In genomic region chrX:55342533-55343501, GRCh38 we compare ENCODE assay signal across 8 cellular contexts.
DNase-seq lines count a peak whose midpoint lies in the region; ATAC-seq and TF ChIP-seq lines count a peak whose summit lies in the region.

No MANE protein-coding gene starts in this region.

- TF ChIP-seq POLR2A in HCT116 (IDR thresholded peaks at IDR 0.05; ENCODE audit: borderline replicate concordance, extremely low read depth, insufficient read depth, insufficient read length), result no peak

- DNase-seq in A172 (ENCODE audit: low spot score), result peak; percentile 1
- DNase-seq in HCT116 (ENCODE audit: low read depth, low spot score), result no peak
- peak; percentile 45 for DNase-seq in NCI-H1105 treated with DMSO at 0.1 percent for 48 hours (lab: John Stamatoyannopoulos, UW)
- peak; percentile 56 for DNase-seq in activated CD4-positive, alpha-beta memory T cell treated with anti-CD3 and anti-CD28 coated beads for 36 hours
- DNase-seq in foreskin keratinocyte, result peak; percentile 40 to 76
- peak; percentile 2 to 15 for DNase-seq in stimulated activated CD4-positive, alpha-beta T cell treated with anti-CD3 and anti-CD28 coated beads, Interleukin-1b, Interleukin-23, amount 100 ng/mL, for 4 hours (ENCODE audit: low read depth in 2 of 2)
- DNase-seq in NCI-H1694 treated with DMSO at 0.1 percent for 48 hours (lab: John Stamatoyannopoulos, UW), result no peak

- intact Hi-C loops in HCT116 (cut with micrococcal nuclease), result loop anchor here (1.0 kb wide), 1 partner anchor 208 kb away; no protein-coding TSS in a partner anchor
- intact Hi-C loops in activated CD4-positive, alpha-beta memory T cell treated with anti-CD3 and anti-CD28 coated beads for 36 hours (cut with micrococcal nuclease), result loop anchor here (5.0 kb wide), 1 partner anchor 206 kb away; no protein-coding TSS in a partner anchor

- TF ChIP-seq RAD21 in HCT116 (IDR thresholded peaks at IDR 0.05; ENCODE audit: low read depth), result peak; percentile 32; the same call in 1 of the 2 replicates

- H3K4me1 ChIP-seq in ES-I3 (ENCODE audit: insufficient read depth, low read length), result 0 out of 2 replicates have a peak, but pooled peaks cover 6% of the 10 kb centered on the region
- no peaks in the 10 kb centered on the region for H3K4me1 ChIP-seq in HCT116 (ENCODE audit: control insufficient read depth in 1 of 2, insufficient read depth in 2 of 2, low read length in 2 of 2)
- no peaks in the 10 kb centered on the region for H3K4me1 ChIP-seq in foreskin keratinocyte

- H3K27me3 Mint-ChIP-seq in activated CD4-positive, alpha-beta memory T cell treated with anti-CD3 and anti-CD28 coated beads for 36 hours, result no peaks in the 10 kb centered on the region

- H3K9me2 ChIP-seq in HCT116 (ENCODE audit: insufficient read depth), result no peaks in the 10 kb centered on the region

- peak; percentile 65; the same call in 1 of the 2 replicates for ATAC-seq in HCT116
- ATAC-seq in foreskin keratinocyte, result peak; percentile 86

- H3K4me3 Mint-ChIP-seq in activated CD4-positive, alpha-beta memory T cell treated with anti-CD3 and anti-CD28 coated beads for 36 hours, result no peak overlapping the region

- no peak overlapping the region for H3K4me2 ChIP-seq in HCT116 (ENCODE audit: low read length)

- RAD21 ChIA-PET in HCT116 (lab: Charles Lee; ENCODE audit: low non-redundant PET in 1 of 2, low total read pairs in 2 of 2, uncharacterized antibody in 2 of 2, unreplicated experiment in 2 of 2), result no interaction called here

- peaks cover 17% of the 10 kb centered on the region for H3K4me1 Mint-ChIP-seq in activated CD4-positive, alpha-beta memory T cell treated with anti-CD3 and anti-CD28 coated beads for 36 hours (ENCODE audit: low read depth)

- TF ChIP-seq CTCF in HCT116 (IDR thresholded peaks at IDR 0.05 in 2 of 3, conservative IDR thresholded peaks at IDR 0.05 in 1 of 3; ENCODE audit: borderline replicate concordance in 1 of 3, insufficient read depth in 1 of 3, low read depth in 2 of 3, low read length in 2 of 3) (peak in 2 of 3 experiments; percentile 54 to 56; a peak in 4 of 6 replicates), foreskin keratinocyte (conservative IDR thresholded peaks at IDR 0.05) (peak; percentile 61)

- H3K36me3 ChIP-seq in ES-I3 (ENCODE audit: insufficient read depth, low read length) (no peaks in the 10 kb centered on the region), HCT116 (ENCODE audit: control insufficient read depth in 1 of 2, insufficient read depth in 2 of 2, low read length in 2 of 2) (no peaks in the 10 kb centered on the region)

- CTCF ChIA-PET in HCT116 (lab: Charles Lee), result no interaction called here
- CTCF ChIA-PET in activated CD4-positive, alpha-beta memory T cell treated with anti-CD3 and anti-CD28 coated beads for 36 hours (lab: Charles Lee), result interaction anchor here (0.6 to 1.3 kb wide), 5 partner anchors 10 to 1213 kb away, joined by 3 to 5 read pairs (median 3); no protein-coding TSS in a partner anchor

- H3K27me3 ChIP-seq in HCT116 (ENCODE audit: insufficient read depth, low read length), result no peaks in the 10 kb centered on the region
- H3K27me3 ChIP-seq in foreskin keratinocyte, result no peaks in the 10 kb centered on the region

- H3K9ac ChIP-seq in ES-I3 (ENCODE audit: low read depth, low read length) (peak overlapping the region; percentile 21; the same call in 1 of the 2 replicates), HCT116 (ENCODE audit: low read length) (no peak overlapping the region)

- no peak overlapping the region for H3K4me3 ChIP-seq in HCT116 (replicated peaks in 1 of 2; ENCODE audit: low read depth in 1 of 2, low read length in 2 of 2)

- no peaks in the 10 kb centered on the region for H3K36me3 Mint-ChIP-seq in activated CD4-positive, alpha-beta memory T cell treated with anti-CD3 and anti-CD28 coated beads for 36 hours

- H2AFZ ChIP-seq in HCT116 (ENCODE audit: low read depth, low read length, poor library complexity, severe bottlenecking), result no peak overlapping the region

- BruUV-seq in HCT116 (replicated peaks; lab: Mats Ljungman, UMichigan), result no TSS peak

- H3K9me3 ChIP-seq in ES-I3 (ENCODE audit: control insufficient read depth, insufficient read depth, low read length) (no peaks in the 10 kb centered on the region), HCT116 (ENCODE audit: control insufficient read depth in 1 of 2, insufficient read depth in 1 of 2, low read depth in 1 of 2, low read length in 2 of 2) (no peaks in the 10 kb centered on the region)

- no peaks in the 10 kb centered on the region for H4K20me1 ChIP-seq in HCT116 (ENCODE audit: insufficient read depth)

- H3K27ac ChIP-seq in HCT116 (ENCODE audit: low read depth, low read length) (no peak overlapping the region), foreskin keratinocyte (no peak overlapping the region)

- H3K79me2 ChIP-seq in HCT116 (ENCODE audit: insufficient read depth, low read length), result no peaks in the 10 kb centered on the region

- no peak overlapping the region for H3K27ac Mint-ChIP-seq in activated CD4-positive, alpha-beta memory T cell treated with anti-CD3 and anti-CD28 coated beads for 36 hours

- H3K9me3 Mint-ChIP-seq in activated CD4-positive, alpha-beta memory T cell treated with anti-CD3 and anti-CD28 coated beads for 36 hours, result no peaks in the 10 kb centered on the region

- POLR2A ChIA-PET in HCT116 (lab: Charles Lee), result no interaction called here
- POLR2A ChIA-PET in activated CD4-positive, alpha-beta memory T cell treated with anti-CD3 and anti-CD28 coated beads for 36 hours (lab: Charles Lee), result no interaction called here

TF ChIP-seq in HCT116, 20 proteins besides CTCF, POLR2A, EP300 and RAD21:
- TF ChIP-seq ELF1 (IDR thresholded peaks at IDR 0.05; ENCODE audit: borderline replicate concordance, low read depth) (no peak), ZNF274 (IDR thresholded peaks at IDR 0.05; ENCODE audit: low read depth, low read length) (no peak), SIN3A (IDR thresholded peaks at IDR 0.05; ENCODE audit: low read depth) (no peak), EZH2 (IDR thresholded peaks at IDR 0.05) (no peak), EGR1 (IDR thresholded peaks at IDR 0.05; ENCODE audit: low read depth) (no peak), ZBTB33 (IDR thresholded peaks at IDR 0.05; ENCODE audit: extremely low read depth, insufficient replicate concordance, low read length) (no peak), MAX (IDR thresholded peaks at IDR 0.05) (no peak), ZFX (IDR thresholded peaks at IDR 0.05) (no peak), FOSL1 (IDR thresholded peaks at IDR 0.05; ENCODE audit: low read depth) (no peak), SP1 (IDR thresholded peaks at IDR 0.05; ENCODE audit: low read depth) (no peak), EZH2phosphoT487 (IDR thresholded peaks at IDR 0.05; ENCODE audit: borderline replicate concordance) (no peak), SRF (IDR thresholded peaks at IDR 0.05; ENCODE audit: low read depth) (no peak), POLR2AphosphoS5 (IDR thresholded peaks at IDR 0.05; ENCODE audit: low read depth, low read length) (no peak), CEBPB (IDR thresholded peaks at IDR 0.05; ENCODE audit: low read depth) (no peak), CBX3 (IDR thresholded peaks at IDR 0.05; ENCODE audit: low read depth) (no peak), TCF7L2 (IDR thresholded peaks at IDR 0.05; ENCODE audit: borderline replicate concordance, extremely low read depth, insufficient read depth, insufficient read length) (no peak)

Comparison
In these comparisons a context has a peak if more than half of its experiments do, and no peak if none do; other contexts are left out.
1. DNase-seq: peak in A172 (single experiment), NCI-H1105 treated with DMSO at 0.1 percent for 48 hours (single experiment), activated CD4-positive, alpha-beta memory T cell treated with anti-CD3 and anti-CD28 coated beads for 36 hours (single experiment), foreskin keratinocyte (2 of 2) and stimulated activated CD4-positive, alpha-beta T cell treated with anti-CD3 and anti-CD28 coated beads, Interleukin-1b, Interleukin-23, amount 100 ng/mL, for 4 hours (2 of 2); none in HCT116 (single experiment) and NCI-H1694 treated with DMSO at 0.1 percent for 48 hours (single experiment).